ENCODE assay signal across 13 cellular contexts in genomic region chr5:132296412-132297001, GRCh38. TPM values are rescaled to one million over a fixed set of nuclear protein-coding genes. Genes with fewer than 3 reads are reported as not detected.
DNase-seq lines count a peak whose midpoint lies in the region; ATAC-seq and TF ChIP-seq lines count a peak whose summit lies in the region.
"Had no signal": no experiment of that assay in that cellular context is flagged by ENCODE, and none has a peak within 500 bp of the region (broad histone marks: within the 10 kb centered on the region; RNA-seq: fewer than 3 reads in every experiment).

No MANE protein-coding gene starts in this region.

- POLR2A ChIA-PET in RWPE1 (lab: Yijun Ruan, JAX; ENCODE audit: low non-redundant PET), result interaction anchor here (0.9 kb wide), 1 partner anchor 73 kb away, joined by 3 read pairs; the partner anchor contains the start of gene SLC22A5

- H3K27ac Mint-ChIP-seq in activated T-cell treated with anti-CD3 and anti-CD28 coated beads, Interleukin-2, amount 50 U/mL, for 72 hours, result no peak overlapping the region
- H3K27ac Mint-ChIP-seq: activated naive CD4-positive, alpha-beta T cell treated with anti-CD3 and anti-CD28 coated beads for 36 hours had no signal

- TF ChIP-seq CTCF in RWPE1 (conservative IDR thresholded peaks at IDR 0.05; ENCODE audit: low read depth) (no peak), fibroblast of mammary gland (conservative IDR thresholded peaks at IDR 0.05; ENCODE audit: control insufficient read depth, insufficient read depth, low read depth, low read length) (no peak)

- no peak overlapping the region for H3K9ac ChIP-seq in skeletal muscle satellite cell (ENCODE audit: low read depth, low read length)

- H3K4me1 ChIP-seq in skeletal muscle satellite cell (ENCODE audit: control insufficient read depth, insufficient read depth, low read length), result peaks cover 26% of the 10 kb centered on the region

- peaks cover 48% of the 10 kb centered on the region for H3K4me1 Mint-ChIP-seq in activated T-cell treated with anti-CD3 and anti-CD28 coated beads, Interleukin-2, amount 50 U/mL, for 72 hours (ENCODE audit: low read depth)
- H3K4me1 Mint-ChIP-seq in activated T-cell treated with anti-CD3 and anti-CD28 coated beads, Interleukin-2, amount 50 U/mL, for 4 hours (ENCODE audit: low read depth), result peaks cover 20% of the 10 kb centered on the region

- no peak for DNase-seq in activated T-cell treated with anti-CD3 and anti-CD28 coated beads, Interleukin-2, amount 50 U/mL, for 72 hours
- no peak for DNase-seq in activated T-cell treated with anti-CD3 and anti-CD28 coated beads, Interleukin-2, amount 50 U/mL, for 4 hours
- DNase-seq in RWPE1 (ENCODE audit: low spot score), result no peak
- DNase-seq in fibroblast of mammary gland (ENCODE audit: low read depth), result peak; percentile 51
- no peak for DNase-seq in posterior vena cava (ENCODE audit: low spot score)
- no peak for DNase-seq in cerebellum (ENCODE audit: low spot score)
- DNase-seq: activated naive CD4-positive, alpha-beta T cell treated with anti-CD3 and anti-CD28 coated beads for 36 hours had no signal

- H3K27me3 Mint-ChIP-seq in activated T-cell treated with anti-CD3 and anti-CD28 coated beads, Interleukin-2, amount 50 U/mL, for 72 hours (ENCODE audit: low read depth), result no peaks in the 10 kb centered on the region
- H3K27me3 Mint-ChIP-seq in activated T-cell treated with anti-CD3 and anti-CD28 coated beads, Interleukin-2, amount 50 U/mL, for 4 hours (ENCODE audit: low read depth), result peaks cover 7% of the 10 kb centered on the region

- H3K9me3 Mint-ChIP-seq in activated T-cell treated with anti-CD3 and anti-CD28 coated beads, Interleukin-2, amount 50 U/mL, for 72 hours, result no peaks in the 10 kb centered on the region
- H3K9me3 Mint-ChIP-seq in activated T-cell treated with anti-CD3 and anti-CD28 coated beads, Interleukin-2, amount 50 U/mL, for 4 hours, result no peaks in the 10 kb centered on the region
- H3K9me3 Mint-ChIP-seq: activated naive CD4-positive, alpha-beta T cell treated with anti-CD3 and anti-CD28 coated beads for 36 hours had no signal

- peak overlapping the region; percentile 98 for H3K27ac ChIP-seq in RWPE1
- H3K27ac ChIP-seq: cardiac muscle cell, epithelial cell of prostate, SK-N-MC had no signal

- intact Hi-C loops in posterior vena cava (cut with DNase I), result no loop called here

- H3K4me3 Mint-ChIP-seq in activated T-cell treated with anti-CD3 and anti-CD28 coated beads, Interleukin-2, amount 50 U/mL, for 72 hours, result peak overlapping the region; percentile 90 to 96
- no peak overlapping the region for H3K4me3 Mint-ChIP-seq in activated T-cell treated with anti-CD3 and anti-CD28 coated beads, Interleukin-2, amount 50 U/mL, for 4 hours

- H3K9me3 ChIP-seq in skeletal muscle satellite cell (replicated peaks; ENCODE audit: low read length), result no peaks in the 10 kb centered on the region

- peak overlapping the region; percentile 100 for H3K4me2 ChIP-seq in skeletal muscle satellite cell (ENCODE audit: low read length)

- H3K27me3 ChIP-seq in skeletal muscle satellite cell (ENCODE audit: control insufficient read depth, insufficient read depth, low read length), result no peaks in the 10 kb centered on the region

- H3K4me3 ChIP-seq in fibroblast of mammary gland (ENCODE audit: control insufficient read depth, low read depth, low read length) (no peak overlapping the region), skeletal muscle satellite cell (ENCODE audit: low read length) (peak overlapping the region; percentile 41)
- H3K4me3 ChIP-seq: cardiac muscle cell, SK-N-MC, smooth muscle cell had no signal

- no peak for ATAC-seq in activated T-cell treated with anti-CD3 and anti-CD28 coated beads, Interleukin-2, amount 50 U/mL, for 72 hours (replicated peaks in 1 of 2)
- no peak for ATAC-seq in activated T-cell treated with anti-CD3 and anti-CD28 coated beads, Interleukin-2, amount 50 U/mL, for 4 hours
- ATAC-seq in GM19035 (IDR thresholded peaks at IDR 0.05; ENCODE audit: unreplicated experiment), result no peak

- H3K36me3 Mint-ChIP-seq in activated T-cell treated with anti-CD3 and anti-CD28 coated beads, Interleukin-2, amount 50 U/mL, for 72 hours (ENCODE audit: insufficient read depth in 2 of 2), result no peaks in the 10 kb centered on the region
- no peaks in the 10 kb centered on the region for H3K36me3 Mint-ChIP-seq in activated T-cell treated with anti-CD3 and anti-CD28 coated beads, Interleukin-2, amount 50 U/mL, for 4 hours (ENCODE audit: insufficient read depth)

- no peaks in the 10 kb centered on the region for H3K36me3 ChIP-seq in skeletal muscle satellite cell (ENCODE audit: insufficient read depth, low read length)
- H3K36me3 ChIP-seq: cardiac muscle cell had no signal

- CTCF ChIA-PET in RWPE1 (lab: Yijun Ruan, JAX), result interaction anchor here (0.6 kb wide), 1 partner anchor 115 kb away, joined by 4 read pairs; no protein-coding TSS in a partner anchor

RNA-seq across cellular contexts. Expression of gene SLC22A4, which starts 2.3 kb away (rescaled TPM):
- 1 to 10 TPM; 1.8 to 2.9 TPM for total RNA-seq in activated T-cell treated with anti-CD3 and anti-CD28 coated beads, Interleukin-2, amount 50 U/mL, for 72 hours
- total RNA-seq in activated T-cell treated with anti-CD3 and anti-CD28 coated beads, Interleukin-2, amount 50 U/mL, for 4 hours, result 1 to 10 TPM; 1.4 to 2.8 (median 1.8) TPM
- total RNA-seq in skeletal muscle satellite cell (2012; rRNA removed), result 5.7 and 7.4 TPM in 2 replicates
- 1 to 10 TPM; 2.5 to 3.1 TPM for total RNA-seq in posterior vena cava
- 2.5 TPM for total RNA-seq in cerebellum

RNA-seq across cellular contexts. Expression of gene PDLIM4, which starts 39.0 kb away (rescaled TPM):
- 1 to 10 TPM in 1 of 2 donors, under 1 TPM in 1; 0.79 to 1.2 TPM for total RNA-seq in activated T-cell treated with anti-CD3 and anti-CD28 coated beads, Interleukin-2, amount 50 U/mL, for 72 hours
- total RNA-seq in activated T-cell treated with anti-CD3 and anti-CD28 coated beads, Interleukin-2, amount 50 U/mL, for 4 hours, result under 1 TPM; 0.32 to 0.43 (median 0.35) TPM
- 90.4 and 97.1 TPM in 2 replicates for total RNA-seq in skeletal muscle satellite cell (2012; rRNA removed)
- total RNA-seq in posterior vena cava (10 to 100 TPM; 82.5 to 83.2 TPM), cerebellum (4.5 TPM)
- total RNA-seq: activated naive CD4-positive, alpha-beta T cell treated with anti-CD3 and anti-CD28 coated beads for 36 hours had no signal

Comparison
In these comparisons a context has a peak if more than half of its experiments do, and no peak if none do; other contexts are left out.
1. RNA of gene PDLIM4, which starts 39.0 kb away (total RNA-seq): 82.5 to 83.2 TPM in posterior vena cava; 4.5 TPM in cerebellum (single experiment), 0.79 to 1.2 TPM in activated T-cell treated with anti-CD3 and anti-CD28 coated beads, Interleukin-2, amount 50 U/mL, for 72 hours and 0.32 to 0.43 TPM in activated T-cell treated with anti-CD3 and anti-CD28 coated beads, Interleukin-2, amount 50 U/mL, for 4 hours; every median in the first group is over 10 times any median in the second.